Comparison of ENCODE assay signal across 10 cellular contexts in genomic region chr11:61120865-61121831, GRCh38. TPM values are rescaled to one million over a fixed set of nuclear protein-coding genes. Genes with fewer than 3 reads are reported as not detected.
DNase-seq lines count a peak whose midpoint lies in the region; ATAC-seq and TF ChIP-seq lines count a peak whose summit lies in the region.
"Had no signal": no experiment of that assay in that cellular context is flagged by ENCODE, and none has a peak within 500 bp of the region (broad histone marks: within the 10 kb centered on the region; RNA-seq: fewer than 3 reads in every experiment).

No MANE protein-coding gene starts in this region.

- peaks cover 85% of the 10 kb centered on the region for H3K36me3 ChIP-seq in effector memory CD4-positive, alpha-beta T cell (ENCODE audit: control insufficient read depth, insufficient read depth, low read length)

- POLR2A ChIA-PET in T-cell (lab: Charles Lee), result interaction anchor here (0.6 to 1.8 kb wide), 5 partner anchors 10 to 206 kb away, joined by 4 to 6 read pairs (median 4); no protein-coding TSS in a partner anchor

- peak overlapping the region; percentile 51 to 72 (median 53) for H3K4me3 Mint-ChIP-seq in T-cell
- H3K4me3 Mint-ChIP-seq: neural crest cell had no signal

- H3K4me1 ChIP-seq in effector memory CD4-positive, alpha-beta T cell (ENCODE audit: control insufficient read depth, insufficient read depth, low read length, poor library complexity, severe bottlenecking), result peaks cover 33% of the 10 kb centered on the region

- CTCF ChIA-PET in T-cell (lab: Charles Lee), result interaction anchor here (0.6 to 1.7 kb wide), 6 partner anchors 8 to 221 kb away, joined by 3 to 7 read pairs (median 4); no protein-coding TSS in a partner anchor

- H3K4me3 ChIP-seq in GM12865 (ENCODE audit: low read depth, low read length), result no peak overlapping the region
- peak overlapping the region; percentile 15 for H3K4me3 ChIP-seq in effector memory CD4-positive, alpha-beta T cell (ENCODE audit: insufficient read depth, low read depth, low read length, poor library complexity, severe bottlenecking)

- no peaks in the 10 kb centered on the region for H3K9me3 Mint-ChIP-seq in T-cell
- H3K9me3 Mint-ChIP-seq: neural crest cell had no signal

- peak overlapping the region; percentile 71 for H3K27ac ChIP-seq in effector memory CD4-positive, alpha-beta T cell (ENCODE audit: insufficient read depth, low read length, poor library complexity, severe bottlenecking)
- no peak overlapping the region for H3K27ac ChIP-seq in substantia nigra (ENCODE audit: low read depth, low read length, poor library complexity, severe bottlenecking)

- no peaks in the 10 kb centered on the region for H3K27me3 Mint-ChIP-seq in T-cell

- no peaks in the 10 kb centered on the region for H3K27me3 ChIP-seq in effector memory CD4-positive, alpha-beta T cell (replicated peaks; ENCODE audit: control insufficient read depth, insufficient read depth, low read length, poor library complexity, severe bottlenecking)

- TF ChIP-seq CTCF in GM12865 (IDR thresholded peaks at IDR 0.05; ENCODE audit: insufficient read depth, low read depth, low read length, missing control alignments) (no peak), GM10266 (IDR thresholded peaks at IDR 0.05; ENCODE audit: control insufficient read depth, insufficient read depth, low read depth, missing control alignments) (no peak)

- no peaks in the 10 kb centered on the region for H3K9me3 ChIP-seq in effector memory CD4-positive, alpha-beta T cell (ENCODE audit: control insufficient read depth, low read length)

- intact Hi-C loops in posterior vena cava (cut with DNase I), result loop anchor here in 1 of 2 donors (10.0 kb wide), 2 partner anchors 196 to 296 kb away; partner anchors contain the start of gene TMEM132A

- peak; percentile 82 to 91 (median 90) for ATAC-seq in T-cell (replicated peaks in 1 of 4)
- ATAC-seq in HG03565 (IDR thresholded peaks at IDR 0.05; ENCODE audit: unreplicated experiment), result no peak

- peak; percentile 28 for DNase-seq in GM12865 (ENCODE audit: low read depth)
- peak in 33 of 34 experiments; percentile 41 to 81 (median 64) for DNase-seq in T-cell
- DNase-seq in effector memory CD4-positive, alpha-beta T cell, result peak in 2 of 3 donors; percentile 20 to 44
- peak; percentile 74 for DNase-seq in posterior vena cava (ENCODE audit: low spot score)
- DNase-seq in NCI-H748 treated with DMSO at 0.1 percent for 48 hours (lab: John Stamatoyannopoulos, UW), result no peak
- DNase-seq in GM10266 (ENCODE audit: extremely low spot score), result no peak
- DNase-seq in substantia nigra (lab: John Stamatoyannopoulos, UW), result no peak
- DNase-seq: NCI-H2029 treated with DMSO at 0.1 percent for 48 hours had no signal

- H3K36me3 Mint-ChIP-seq in T-cell, result peaks cover 59% of the 10 kb centered on the region

- peaks cover 53 to 68% (median 67%) of the 10 kb centered on the region in 3 donors for H3K4me1 Mint-ChIP-seq in T-cell

- peak overlapping the region; percentile 95 for H3K27ac Mint-ChIP-seq in T-cell

RNA-seq across cellular contexts. Expression of gene CD5, which starts 18.9 kb away (rescaled TPM):
- 100 to 1,000 TPM; 227 to 387 (median 255) TPM for total RNA-seq in T-cell
- total RNA-seq in posterior vena cava, result under 1 TPM; 0.52 to 0.60 TPM
- total RNA-seq: neural crest cell had no signal

RNA-seq across cellular contexts. Expression of gene VPS37C, which starts 40.1 kb away (rescaled TPM):
- 1 to 10 TPM; 3.3 to 7.9 (median 7.3) TPM for total RNA-seq in T-cell
- 10 to 100 TPM; 21.6 to 31.2 TPM for total RNA-seq in posterior vena cava

Comparison
In these comparisons a context has a peak if more than half of its experiments do, and no peak if none do; other contexts are left out.
1. DNase-seq: peak in GM12865 (single experiment), T-cell (33 of 34), effector memory CD4-positive, alpha-beta T cell (2 of 3) and posterior vena cava (single experiment); none in NCI-H748 treated with DMSO at 0.1 percent for 48 hours (single experiment), GM10266 (single experiment) and substantia nigra (0 of 49).
2. RNA of gene CD5, which starts 18.9 kb away (total RNA-seq): 227 to 387 TPM in T-cell; 0.52 to 0.60 TPM in posterior vena cava; every median in the first group is over 100 times any median in the second.